ENCODE assay signal across 20 cellular contexts in the genomic region with DNA sequence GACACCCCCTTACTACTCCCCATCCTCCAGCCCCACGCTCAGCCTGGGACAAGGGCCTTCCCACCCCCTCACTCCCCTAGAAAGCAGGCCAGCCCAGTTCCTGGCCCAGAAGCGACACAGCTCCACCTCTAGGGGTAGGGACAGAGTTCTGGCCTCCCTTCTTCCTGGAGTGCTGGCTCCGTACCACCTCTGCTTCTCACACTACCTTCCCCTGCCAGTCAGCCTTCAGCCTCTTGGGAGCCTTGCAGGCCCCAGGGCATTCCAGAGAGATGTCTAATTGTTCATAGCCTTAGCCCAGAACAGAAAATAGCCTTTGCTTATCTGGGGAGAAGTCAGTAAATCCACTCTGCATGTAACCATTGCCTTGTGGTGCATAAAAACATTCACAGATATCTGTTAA. TPM values are rescaled to one million over a fixed set of nuclear protein-coding genes. Genes with fewer than 3 reads are reported as not detected.
DNase-seq lines count a peak whose midpoint lies in the region; ATAC-seq, FAIRE-seq and TF ChIP-seq lines count a peak whose summit lies in the region.
"Had no signal": no experiment of that assay in that cellular context is flagged by ENCODE, and none has a peak within 500 bp of the region (broad histone marks: within the 10 kb centered on the region; RNA-seq: fewer than 3 reads in every experiment).

No MANE protein-coding gene starts in this region.

- BruUV-seq in HCT116 (replicated peaks; lab: Mats Ljungman, UMichigan) = no TSS peak
- no TSS peak for BruUV-seq in K562 (replicated peaks; lab: Mats Ljungman, UMichigan)

- no peak for TF ChIP-seq CTCF in HCT116 (IDR thresholded peaks at IDR 0.05 in 2 of 3, conservative IDR thresholded peaks at IDR 0.05 in 1 of 3; ENCODE audit: borderline replicate concordance in 1 of 3, insufficient read depth in 1 of 3, low read depth in 2 of 3, low read length in 2 of 3)
- TF ChIP-seq CTCF in K562 (IDR thresholded peaks at IDR 0.05 in 2 of 3, conservative IDR thresholded peaks at IDR 0.05 in 1 of 3; ENCODE audit: insufficient read depth in 2 of 3, low read depth in 1 of 3, low read length in 3 of 3) = no peak

- H3K4me3 ChIP-seq in HCT116 (replicated peaks in 1 of 2; ENCODE audit: low read depth in 1 of 2, low read length in 2 of 2) = no peak overlapping the region
- no peak overlapping the region for H3K4me3 ChIP-seq in K562
- H3K4me3 ChIP-seq: heart right ventricle, lung had no signal

- no peak overlapping the region for H3K27ac ChIP-seq in HCT116 (ENCODE audit: low read depth, low read length)
- H3K27ac ChIP-seq in K562 (ENCODE audit: extremely low read depth, low read depth, low read length) = no peak overlapping the region
- H3K27ac ChIP-seq: heart right ventricle, neutrophil had no signal

- H3K9me3 ChIP-seq in HCT116 (ENCODE audit: control insufficient read depth in 1 of 2, insufficient read depth in 1 of 2, low read depth in 1 of 2, low read length in 2 of 2) (no peaks in the 10 kb centered on the region), K562 (replicated peaks; ENCODE audit: control insufficient read depth, insufficient read depth, low read depth, low read length) (no peaks in the 10 kb centered on the region)
- H3K9me3 ChIP-seq: heart right ventricle, neutrophil had no signal

- no peaks in the 10 kb centered on the region for H3K4me1 ChIP-seq in HCT116 (ENCODE audit: control insufficient read depth in 1 of 2, insufficient read depth in 2 of 2, low read length in 2 of 2)
- peaks cover 0 to 8% of the 10 kb centered on the region in 2 experiments; a peak in 3 of 5 replicates for H3K4me1 ChIP-seq in K562 (replicated peaks in 1 of 2; ENCODE audit: control insufficient read depth in 2 of 2, insufficient read depth in 2 of 2, low read length in 2 of 2)
- H3K4me1 ChIP-seq: heart right ventricle had no signal

- CTCF ChIA-PET in HCT116 (lab: Charles Lee) (no interaction called here), K562 (lab: Yijun Ruan, JAX; ENCODE audit: low intra/inter-chr PET ratio) (no interaction called here)

- H2AFZ ChIP-seq in HCT116 (ENCODE audit: low read depth, low read length, poor library complexity, severe bottlenecking) (no peak overlapping the region), K562 (ENCODE audit: low read depth, low read length) (no peak overlapping the region)

- DNase-seq in ACHN (peak; percentile 12), HCT116 (ENCODE audit: low read depth, low spot score) (no peak), K562 (ENCODE audit: extremely low read depth in 1 of 4, low spot score in 3 of 4) (no peak), kidney glomerular epithelial cell (lab: John Stamatoyannopoulos, UW) (peak; percentile 17), D341Med (ENCODE audit: low spot score) (no peak), DMS153 treated with DMSO at 0.1 percent for 48 hours (lab: John Stamatoyannopoulos, UW; ENCODE audit: unreplicated experiment) (no peak)
- DNase-seq in stimulated activated naive CD4-positive, alpha-beta T cell treated with Interleukin-2 at 50 U/mL for 16 hours (lab: John Stamatoyannopoulos, UW) = no peak
- DNase-seq: activated CD8-positive, alpha-beta memory T cell treated with anti-CD3 and anti-CD28 coated beads, Interleukin-2, amount 10 ng/mL, durations not matched to agents 7 days and 5 days; activated naive CD8-positive, alpha-beta T cell treated with anti-CD3 and anti-CD28 coated beads for 36 hours; heart right ventricle; NCI-H1105; NCI-H524; Right ventricle myocardium superior; stimulated activated CD4-positive, alpha-beta T cell treated with anti-CD3 and anti-CD28 coated beads, Interleukin-12 subunit alpha, Interleukin-12 subunit beta, amount 100 ng/mL, for 4 hours had no signal

- H4K20me1 ChIP-seq in HCT116 (ENCODE audit: insufficient read depth) (no peaks in the 10 kb centered on the region), K562 (replicated peaks; ENCODE audit: control insufficient read depth, insufficient read depth, low read length) (no peaks in the 10 kb centered on the region)

- no peak for TF ChIP-seq EP300 in K562 (IDR thresholded peaks at IDR 0.05; ENCODE audit: low read length)

- H3K27me3 ChIP-seq in HCT116 (ENCODE audit: insufficient read depth, low read length) (no peaks in the 10 kb centered on the region), K562 (ENCODE audit: control insufficient read depth in 2 of 2, insufficient read depth in 2 of 2, low read length in 2 of 2) (no peaks in the 10 kb centered on the region)
- H3K27me3 ChIP-seq: heart right ventricle, neutrophil had no signal

- H3K4me2 ChIP-seq in HCT116 (ENCODE audit: low read length) = no peak overlapping the region
- H3K4me2 ChIP-seq in K562 (ENCODE audit: insufficient read depth, low read length) = no peak overlapping the region

- POLR2A ChIA-PET in HCT116 (lab: Charles Lee) (no interaction called here), K562 (lab: Yijun Ruan, JAX) (interaction anchor here (1.1 to 1.3 kb wide), 2 partner anchors 10 to 16 kb away, joined by 3 to 7 read pairs; no protein-coding TSS in a partner anchor)

- FAIRE-seq in K562 (lab: Jason Lieb, UNC) = no peak
- FAIRE-seq: GM18507, TTC549 had no signal

- H3K9me2 ChIP-seq in HCT116 (ENCODE audit: insufficient read depth) = no peaks in the 10 kb centered on the region

- RAD21 ChIA-PET in HCT116 (lab: Charles Lee; ENCODE audit: low non-redundant PET in 1 of 2, low total read pairs in 2 of 2, uncharacterized antibody in 2 of 2, unreplicated experiment in 2 of 2) = no interaction called here

- H3K9ac ChIP-seq in HCT116 (ENCODE audit: low read length) = no peak overlapping the region
- H3K9ac ChIP-seq in K562 (ENCODE audit: insufficient read depth in 1 of 2, low read depth in 2 of 2, low read length in 2 of 2) = peak overlapping the region in 1 of 2 experiments; percentile 36; a peak in 1 of 4 replicates

- TF ChIP-seq RAD21 in HCT116 (IDR thresholded peaks at IDR 0.05; ENCODE audit: low read depth) (no peak), K562 (CRISPR knock-in tag; conservative IDR thresholded peaks at IDR 0.05 in 1 of 2, IDR thresholded peaks at IDR 0.05 in 1 of 2) (no peak)

- 80% methylated on average over 2 of the region's 3 CpGs for WGBS in K562 (ENCODE audit: insufficient coverage, low coverage, missing lambda C conversion rate)

- no peaks in the 10 kb centered on the region for H3K79me2 ChIP-seq in HCT116 (ENCODE audit: insufficient read depth, low read length)
- H3K79me2 ChIP-seq in K562 (ENCODE audit: control insufficient read depth, insufficient read depth, low read length) = no peaks in the 10 kb centered on the region

- ATAC-seq in HCT116 = peak; percentile 39; the same call in 1 of the 2 replicates
- peak; percentile 55; the same call in 1 of the 3 replicates for ATAC-seq in K562
- no peak for ATAC-seq in HG03095 (IDR thresholded peaks at IDR 0.05; ENCODE audit: unreplicated experiment)
- ATAC-seq: activated CD8-positive, alpha-beta memory T cell treated with anti-CD3 and anti-CD28 coated beads, Interleukin-2, amount 10 ng/mL, durations not matched to agents 7 days and 5 days had no signal

- no peak for TF ChIP-seq POLR2A in HCT116 (IDR thresholded peaks at IDR 0.05; ENCODE audit: borderline replicate concordance, extremely low read depth, insufficient read depth, insufficient read length)
- TF ChIP-seq POLR2A in K562 (conservative IDR thresholded peaks at IDR 0.05) = no peak

- intact Hi-C loops in HCT116 (cut with micrococcal nuclease) (no loop called here), K562 (cut with micrococcal nuclease) (no loop called here)

- H3K9me1 ChIP-seq in K562 (ENCODE audit: control insufficient read depth, insufficient read depth, low read length) = no peaks in the 10 kb centered on the region

- in situ Hi-C loops in ACHN (cut with HindIII; ENCODE audit: low pct_ligation_motif_present, low pct_unique_long_range_greater_than_20kb, low sequenced_read_pairs) = no loop called here
- in situ Hi-C loops in K562 (cut with MboI) = no loop called here

- H3K36me3 ChIP-seq in HCT116 (ENCODE audit: control insufficient read depth in 1 of 2, insufficient read depth in 2 of 2, low read length in 2 of 2) (no peaks in the 10 kb centered on the region), K562 (ENCODE audit: control insufficient read depth, insufficient read depth, low read length) (peaks cover 16% of the 10 kb centered on the region; the same call in 1 of the 3 replicates)
- H3K36me3 ChIP-seq: neutrophil had no signal

RNA-seq across cellular contexts. Expression of a gene that starts 13.1 kb away (rescaled TPM):
- 0.57 TPM for total RNA-seq in HCT116 (2021; ENCODE audit: unreplicated experiment)
- 0.27 and 0.34 TPM in 2 replicates for polyA plus RNA-seq in HCT116 (2012)
- total RNA-seq in K562 (2011; cell fraction: chromatin; rRNA removed; ENCODE audit: low replicate concordance) = not detected in 2 replicates
- not detected in 2 replicates for total RNA-seq in K562 (2011; cell fraction: nucleolus; rRNA removed)
- total RNA-seq in K562 (2011; cell fraction: nucleoplasm; rRNA removed) = 1.2 TPM in 1 of 2 replicates, not detected in the other
- total RNA-seq in K562 (2014; rRNA removed) = not detected in 2 replicates
- not detected in 2 replicates for total RNA-seq in K562 (2014; rRNA removed; fragmentation: Illumina TruSeq; extraction: Trizol)
- total RNA-seq in K562 (2015; rRNA removed; fragmentation: Illumina TruSeq; extraction: Trizol) = not detected in 2 replicates
- total RNA-seq in K562 (2021) = not detected in 2 replicates
- polyA plus RNA-seq in K562 (2011; rRNA removed) = not detected in 2 replicates
- not detected in 2 replicates for polyA plus RNA-seq in K562 (2011; cell fraction: cytosol; rRNA removed)
- polyA plus RNA-seq in K562 (2011; cell fraction: nucleus; rRNA removed) = 0.17 TPM in 1 of 2 replicates, not detected in the other
- 0.18 and 0.37 TPM in 2 replicates for polyA plus RNA-seq in K562 (2012)
- polyA plus RNA-seq in K562 (2014; fragmentation: Illumina TruSeq; extraction: Trizol) = not detected in 2 replicates
- under 1 TPM; 0.06 to 0.08 TPM for polyA plus RNA-seq in K562 (2014; fragmentation: Nextera tagmentation; extraction: Ambion mirVana)
- 0.09 TPM in 1 of 2 replicates, not detected in the other for polyA plus RNA-seq in K562 (2014; rRNA removed)
- not detected in 2 replicates for polyA minus RNA-seq in K562 (2011; rRNA and poly(A)+ RNA removed)
- polyA minus RNA-seq in K562 (2011; cell fraction: cytosol; rRNA and poly(A)+ RNA removed) = not detected in 2 replicates
- polyA minus RNA-seq in K562 (2011; cell fraction: nucleus; rRNA and poly(A)+ RNA removed) = not detected in 2 replicates
- total RNA-seq: activated CD8-positive, alpha-beta memory T cell treated with anti-CD3 and anti-CD28 coated beads, Interleukin-2, amount 10 ng/mL, durations not matched to agents 7 days and 5 days; activated naive CD8-positive, alpha-beta T cell treated with anti-CD3 and anti-CD28 coated beads for 36 hours; heart right ventricle; Right ventricle myocardium superior; ureter had no signal

RNA-seq across cellular contexts. Expression of a gene that starts 38.5 kb away (rescaled TPM):
- total RNA-seq in HCT116 (2021; ENCODE audit: unreplicated experiment) (0.42 TPM), K562 (2014; rRNA removed) (0.98 and 1.0 TPM in 2 replicates), K562 (2014; rRNA removed; fragmentation: Illumina TruSeq; extraction: Trizol) (0.32 and 0.65 TPM in 2 replicates), K562 (2015; rRNA removed; fragmentation: Illumina TruSeq; extraction: Trizol) (0.83 and 1.1 TPM in 2 replicates), K562 (2021) (1.2 and 1.6 TPM in 2 replicates)
- polyA plus RNA-seq in HCT116 (2012) = 0.30 and 0.51 TPM in 2 replicates
- 1.4 and 5.9 TPM in 2 replicates for total RNA-seq in K562 (2011; cell fraction: chromatin; rRNA removed; ENCODE audit: low replicate concordance)
- total RNA-seq in K562 (2011; cell fraction: nucleolus; rRNA removed) = 4.3 and 4.5 TPM in 2 replicates
- total RNA-seq in K562 (2011; cell fraction: nucleoplasm; rRNA removed) = 3.5 and 4.8 TPM in 2 replicates
- polyA plus RNA-seq in K562 (2011; rRNA removed) (0.54 and 0.64 TPM in 2 replicates), K562 (2014; fragmentation: Illumina TruSeq; extraction: Trizol) (0.40 and 0.43 TPM in 2 replicates), K562 (2014; fragmentation: Nextera tagmentation; extraction: Ambion mirVana) (under 1 TPM; 0.35 to 0.51 TPM), K562 (2014; rRNA removed) (0.69 and 0.99 TPM in 2 replicates)
- 0.53 and 1.2 TPM in 2 replicates for polyA plus RNA-seq in K562 (2011; cell fraction: cytosol; rRNA removed)
- 1.8 and 2.6 TPM in 2 replicates for polyA plus RNA-seq in K562 (2011; cell fraction: nucleus; rRNA removed)
- polyA plus RNA-seq in K562 (2012) = 1.7 and 2.7 TPM in 2 replicates
- polyA minus RNA-seq in K562 (2011; rRNA and poly(A)+ RNA removed) = 1.3 TPM in 2 replicates
- polyA minus RNA-seq in K562 (2011; cell fraction: cytosol; rRNA and poly(A)+ RNA removed) = 0.95 and 1.2 TPM in 2 replicates
- polyA minus RNA-seq in K562 (2011; cell fraction: nucleus; rRNA and poly(A)+ RNA removed) = 6.3 and 7.7 TPM in 2 replicates

RNA-seq across cellular contexts. Expression of a gene that starts 51.3 kb away (rescaled TPM):
- 91.0 TPM for total RNA-seq in HCT116 (2021; ENCODE audit: unreplicated experiment)
- 138 and 165 TPM in 2 replicates for polyA plus RNA-seq in HCT116 (2012)
- total RNA-seq in K562 (2011; cell fraction: chromatin; rRNA removed; ENCODE audit: low replicate concordance) = 60.5 and 126 TPM in 2 replicates
- 123 and 144 TPM in 2 replicates for total RNA-seq in K562 (2011; cell fraction: nucleolus; rRNA removed)
- total RNA-seq in K562 (2011; cell fraction: nucleoplasm; rRNA removed) = 126 and 128 TPM in 2 replicates
- total RNA-seq in K562 (2014; rRNA removed) = 64.8 and 71.4 TPM in 2 replicates
- total RNA-seq in K562 (2014; rRNA removed; fragmentation: Illumina TruSeq; extraction: Trizol) = 56.6 and 59.2 TPM in 2 replicates
- 43.7 and 46.8 TPM in 2 replicates for total RNA-seq in K562 (2015; rRNA removed; fragmentation: Illumina TruSeq; extraction: Trizol)
- total RNA-seq in K562 (2021) = 90.7 and 102 TPM in 2 replicates
- 45.9 and 66.8 TPM in 2 replicates for polyA plus RNA-seq in K562 (2011; rRNA removed)
- polyA plus RNA-seq in K562 (2011; cell fraction: cytosol; rRNA removed) = 68.3 and 77.4 TPM in 2 replicates
- polyA plus RNA-seq in K562 (2011; cell fraction: nucleus; rRNA removed) = 111 and 118 TPM in 2 replicates
- 77.9 and 194 TPM in 2 replicates for polyA plus RNA-seq in K562 (2012)
- polyA plus RNA-seq in K562 (2014; fragmentation: Illumina TruSeq; extraction: Trizol) = 105 and 112 TPM in 2 replicates
- polyA plus RNA-seq in K562 (2014; fragmentation: Nextera tagmentation; extraction: Ambion mirVana) = 10 to 100 TPM; 14.2 to 35.6 TPM
- polyA plus RNA-seq in K562 (2014; rRNA removed) = 47.0 and 49.5 TPM in 2 replicates
- polyA minus RNA-seq in K562 (2011; rRNA and poly(A)+ RNA removed) = 37.4 and 39.0 TPM in 2 replicates
- polyA minus RNA-seq in K562 (2011; cell fraction: cytosol; rRNA and poly(A)+ RNA removed) = 26.7 and 30.6 TPM in 2 replicates
- 15.1 and 18.2 TPM in 2 replicates for polyA minus RNA-seq in K562 (2011; cell fraction: nucleus; rRNA and poly(A)+ RNA removed)

RNA-seq across cellular contexts. Expression of a gene that starts 56.1 kb away (rescaled TPM):
- total RNA-seq in HCT116 (2021; ENCODE audit: unreplicated experiment) (90.7 TPM), K562 (2014; rRNA removed) (50.8 and 65.8 TPM in 2 replicates), K562 (2014; rRNA removed; fragmentation: Illumina TruSeq; extraction: Trizol) (13.6 and 21.0 TPM in 2 replicates), K562 (2015; rRNA removed; fragmentation: Illumina TruSeq; extraction: Trizol) (45.8 and 45.9 TPM in 2 replicates), K562 (2021) (67.9 and 74.8 TPM in 2 replicates)
- 79.4 and 89.3 TPM in 2 replicates for polyA plus RNA-seq in HCT116 (2012)
- total RNA-seq in K562 (2011; cell fraction: chromatin; rRNA removed; ENCODE audit: low replicate concordance) = 51.1 and 151 TPM in 2 replicates
- 120 and 129 TPM in 2 replicates for total RNA-seq in K562 (2011; cell fraction: nucleolus; rRNA removed)
- total RNA-seq in K562 (2011; cell fraction: nucleoplasm; rRNA removed) = 71.7 and 74.3 TPM in 2 replicates
- polyA plus RNA-seq in K562 (2011; rRNA removed) (51.1 and 61.8 TPM in 2 replicates), K562 (2014; fragmentation: Illumina TruSeq; extraction: Trizol) (44.8 and 59.8 TPM in 2 replicates), K562 (2014; fragmentation: Nextera tagmentation; extraction: Ambion mirVana) (1 to 10 TPM; 2.4 to 3.4 TPM), K562 (2014; rRNA removed) (71.5 and 72.9 TPM in 2 replicates)
- polyA plus RNA-seq in K562 (2011; cell fraction: cytosol; rRNA removed) = 63.2 and 111 TPM in 2 replicates
- polyA plus RNA-seq in K562 (2011; cell fraction: nucleus; rRNA removed) = 140 and 333 TPM in 2 replicates
- 57.2 and 78.1 TPM in 2 replicates for polyA plus RNA-seq in K562 (2012)
- polyA minus RNA-seq in K562 (2011; rRNA and poly(A)+ RNA removed) = 22.3 and 32.5 TPM in 2 replicates
- polyA minus RNA-seq in K562 (2011; cell fraction: cytosol; rRNA and poly(A)+ RNA removed) = 34.5 and 39.1 TPM in 2 replicates
- polyA minus RNA-seq in K562 (2011; cell fraction: nucleus; rRNA and poly(A)+ RNA removed) = 70.4 and 70.7 TPM in 2 replicates

Comparison
In these comparisons a context has a peak if more than half of its experiments do, and no peak if none do; other contexts are left out.
1. DNase-seq: peak in ACHN (single experiment) and kidney glomerular epithelial cell (single experiment); none in HCT116 (single experiment), K562 (0 of 4), D341Med (single experiment), DMS153 treated with DMSO at 0.1 percent for 48 hours (single experiment) and stimulated activated naive CD4-positive, alpha-beta T cell treated with Interleukin-2 at 50 U/mL for 16 hours (single experiment).